9 cellular contexts compared by ENCODE assay signal in the genomic region with DNA sequence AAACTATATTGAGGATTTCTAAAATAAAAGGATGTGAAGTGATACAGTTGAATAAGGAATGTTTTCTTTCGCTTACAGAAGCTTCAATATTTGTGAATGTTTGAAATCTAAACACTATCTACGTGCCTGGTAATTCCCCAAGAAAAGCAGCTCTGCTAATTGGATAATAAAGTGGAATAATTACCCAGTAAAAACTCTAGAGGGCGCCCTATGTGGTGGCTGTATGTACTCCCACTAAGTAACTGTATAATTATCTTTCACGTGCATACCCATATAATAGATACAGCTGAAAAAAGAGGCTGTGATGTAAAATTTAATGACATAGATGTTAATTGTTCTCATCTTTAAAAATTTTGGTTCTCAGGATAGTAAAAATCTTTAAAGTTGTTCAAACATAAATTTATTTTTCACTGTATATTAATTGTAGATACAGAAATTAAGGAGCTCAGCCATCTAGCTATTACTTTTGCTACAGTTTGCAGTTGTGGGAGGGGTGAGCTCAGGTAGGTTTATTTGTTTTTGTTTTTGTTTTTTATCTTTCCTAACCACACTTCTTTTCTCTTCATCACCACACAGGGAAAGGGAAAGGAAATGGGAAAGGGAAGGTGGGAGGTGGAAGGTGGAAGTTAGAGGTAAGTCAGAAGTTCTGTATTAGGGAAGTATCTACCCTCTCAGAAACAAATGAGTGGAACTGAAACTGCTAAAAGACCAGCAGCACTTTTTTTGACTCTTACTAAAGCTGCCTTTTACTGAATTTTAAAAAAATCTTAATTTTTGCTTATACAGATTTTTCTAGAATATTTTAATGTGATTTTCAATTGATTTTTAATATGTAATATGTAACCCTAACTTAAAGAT.
DNase-seq lines count a peak whose midpoint lies in the region; ATAC-seq and TF ChIP-seq lines count a peak whose summit lies in the region.
"Had no signal": no experiment of that assay in that cellular context is flagged by ENCODE, and none has a peak within 500 bp of the region (broad histone marks: within the 10 kb centered on the region; RNA-seq: fewer than 3 reads in every experiment).

No MANE protein-coding gene starts in this region.

- H3K4me1 Mint-ChIP-seq in type B pancreatic cell (ENCODE audit: unreplicated experiment), result no peaks in the 10 kb centered on the region
- H3K4me1 Mint-ChIP-seq in CD4-positive, alpha-beta T cell (ENCODE audit: low read depth), result no peaks in the 10 kb centered on the region

- intact Hi-C loops in A673 (cut with micrococcal nuclease; ENCODE audit: unreplicated experiment), result no loop called here
- intact Hi-C loops in CD4-positive, alpha-beta T cell (cut with DNase I, micrococcal nuclease), result no loop called here

- H3K36me3 ChIP-seq in A673 (ENCODE audit: insufficient read depth, low read length, poor library complexity, severe bottlenecking), result no peaks in the 10 kb centered on the region

- peak; percentile 54 for TF ChIP-seq CTCF in A673 (conservative IDR thresholded peaks at IDR 0.05; ENCODE audit: low read depth, low read length)
- TF ChIP-seq CTCF in fibroblast of the aortic adventitia (IDR thresholded peaks at IDR 0.05; ENCODE audit: insufficient read depth, low read length), result peak; percentile 63
- peak; percentile 73 for TF ChIP-seq CTCF in type B pancreatic cell (conservative IDR thresholded peaks at IDR 0.05)
- TF ChIP-seq CTCF in CD4-positive, alpha-beta T cell (IDR thresholded peaks at IDR 0.05), result no peak

- H3K9me3 ChIP-seq in A673 (ENCODE audit: low read depth, low read length, poor library complexity, severe bottlenecking), result peaks cover 7% of the 10 kb centered on the region
- no peaks in the 10 kb centered on the region for H3K9me3 ChIP-seq in CD4-positive, alpha-beta T cell (ENCODE audit: control insufficient read depth, low read length)

- BruUV-seq in A673 (replicated peaks; lab: Mats Ljungman, UMichigan), result no TSS peak

- no peak overlapping the region for H3K27ac Mint-ChIP-seq in type B pancreatic cell
- H3K27ac Mint-ChIP-seq in CD4-positive, alpha-beta T cell, result no peak overlapping the region

- no peak overlapping the region for H3K27ac ChIP-seq in A673 (ENCODE audit: low read depth, low read length, poor library complexity, severe bottlenecking)
- no peak overlapping the region for H3K27ac ChIP-seq in CD4-positive, alpha-beta T cell (ENCODE audit: low read depth, low read length)
- H3K27ac ChIP-seq: epithelial cell of prostate had no signal

- no peak overlapping the region for H3K4me3 ChIP-seq in A673 (ENCODE audit: low read depth, low read length, poor library complexity, severe bottlenecking)
- H3K4me3 ChIP-seq in fibroblast of the aortic adventitia (ENCODE audit: low read depth, low read length), result no peak overlapping the region

- CTCF ChIA-PET in A673 (lab: Charles Lee), result no interaction called here
- CTCF ChIA-PET in CD4-positive, alpha-beta T cell (lab: Charles Lee), result interaction anchor here (1.2 kb wide), 1 partner anchor 12 kb away, joined by 3 read pairs; no protein-coding TSS in a partner anchor

- H3K27me3 Mint-ChIP-seq in type B pancreatic cell, result no peaks in the 10 kb centered on the region
- no peaks in the 10 kb centered on the region for H3K27me3 Mint-ChIP-seq in CD4-positive, alpha-beta T cell

- H3K9me3 Mint-ChIP-seq in type B pancreatic cell, result no peaks in the 10 kb centered on the region
- no peaks in the 10 kb centered on the region for H3K9me3 Mint-ChIP-seq in CD4-positive, alpha-beta T cell

- H3K4me3 Mint-ChIP-seq in type B pancreatic cell, result no peak overlapping the region
- H3K4me3 Mint-ChIP-seq in CD4-positive, alpha-beta T cell, result no peak overlapping the region

- ATAC-seq in GM18511 (IDR thresholded peaks at IDR 0.05; ENCODE audit: unreplicated experiment) (peak; percentile 85), HG03139 (IDR thresholded peaks at IDR 0.05; ENCODE audit: unreplicated experiment) (peak; percentile 56)
- ATAC-seq in CD4-positive, alpha-beta T cell (ENCODE audit: poor library complexity), result no peak

- no peaks in the 10 kb centered on the region for H3K36me3 Mint-ChIP-seq in type B pancreatic cell
- H3K36me3 Mint-ChIP-seq in CD4-positive, alpha-beta T cell (ENCODE audit: low read depth), result no peaks in the 10 kb centered on the region

- POLR2A ChIA-PET in A673 (lab: Charles Lee; ENCODE audit: low non-redundant PET), result no interaction called here
- POLR2A ChIA-PET in CD4-positive, alpha-beta T cell (lab: Charles Lee), result no interaction called here

- H3K4me1 ChIP-seq in A673 (ENCODE audit: insufficient read depth, low read length, poor library complexity, severe bottlenecking), result no peaks in the 10 kb centered on the region

- DNase-seq in A673 (ENCODE audit: low spot score), result peak; percentile 14
- peak; percentile 61 for DNase-seq in OCI-M1 (lab: John Stamatoyannopoulos, UW)
- DNase-seq in fibroblast of the aortic adventitia (ENCODE audit: low read depth), result peak; percentile 40
- DNase-seq in type B pancreatic cell (ENCODE audit: extremely low spot score, unreplicated experiment), result no peak
- DNase-seq in NCI-H774 (lab: John Stamatoyannopoulos, UW), result no peak
- DNase-seq in CD4-positive, alpha-beta T cell, result no peak

- H3K27me3 ChIP-seq in A673 (replicated peaks; ENCODE audit: insufficient read depth, low read depth, low read length, poor library complexity), result no peaks in the 10 kb centered on the region
- H3K27me3 ChIP-seq in CD4-positive, alpha-beta T cell (ENCODE audit: control insufficient read depth, insufficient read depth, low read length), result no peaks in the 10 kb centered on the region

Comparison
In these comparisons a context has a peak if more than half of its experiments do, and no peak if none do; other contexts are left out.
1. DNase-seq: peak in A673 (single experiment), OCI-M1 (single experiment) and fibroblast of the aortic adventitia (single experiment); none in type B pancreatic cell (single experiment), NCI-H774 (single experiment) and CD4-positive, alpha-beta T cell (0 of 10).